38 cellular contexts compared by ENCODE assay signal in the genomic region with DNA sequence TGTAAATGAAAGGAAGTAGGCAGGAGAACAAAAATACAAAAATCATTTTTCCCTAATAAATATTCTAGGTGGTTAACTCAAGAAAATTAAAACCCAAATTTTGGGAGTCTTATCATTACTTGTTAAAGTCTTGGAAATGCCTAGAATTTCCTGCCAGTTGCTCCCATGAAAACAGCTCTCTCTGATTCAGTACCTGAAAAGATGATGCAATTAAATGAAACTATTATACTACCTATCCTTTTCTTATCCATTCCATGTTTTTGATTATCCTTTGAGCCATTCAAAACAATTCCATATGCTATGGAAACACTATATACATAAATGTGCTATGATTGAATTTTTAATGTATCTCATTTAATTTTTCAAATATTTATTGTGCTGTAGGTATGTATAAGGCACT. TPM values are rescaled to one million over a fixed set of nuclear protein-coding genes. Genes with fewer than 3 reads are reported as not detected.
"Had no signal": no experiment of that assay in that cellular context is flagged by ENCODE, and none has a peak within 500 bp of the region (broad histone marks: within the 10 kb centered on the region; RNA-seq: fewer than 3 reads in every experiment).

No MANE protein-coding gene starts in this region.

- H3K4me3 ChIP-seq: cardiac muscle cell, PC-9 had no signal

- H3K36me3 Mint-ChIP-seq: activated CD4-positive, alpha-beta memory T cell treated with anti-CD3 and anti-CD28 coated beads for 36 hours; activated naive CD4-positive, alpha-beta T cell treated with anti-CD3 and anti-CD28 coated beads, Interleukin-2, amount 50 U/mL, for 72 hours had no signal

- FAIRE-seq: RCC 7860 had no signal

- H3K4me3 Mint-ChIP-seq: activated B cell treated with CpG ODN at 0.5 μM for 24 hours; activated CD4-positive, alpha-beta memory T cell treated with anti-CD3 and anti-CD28 coated beads for 36 hours; activated naive CD4-positive, alpha-beta T cell treated with anti-CD3 and anti-CD28 coated beads for 36 hours; activated T-cell treated with anti-CD3 and anti-CD28 coated beads, Interleukin-2, amount 50 U/mL, for 4 hours; activated T-helper 1 cell treated with anti-CD3 and anti-CD28 coated beads, Interleukin-12 subunit alpha, Interleukin-12 subunit beta, Interleukin-2, Interleukin-4 antibody, amounts not matched to agents 30 ng/mL and 10 ng/mL and 1 ng/mL, durations not matched to agents 14 hours and 24 hours and 36 hours; central memory CD8-positive, alpha-beta T cell; IgD-negative memory B cell; T-helper 1 cell treated with Interleukin-12 subunit alpha and Interleukin-12 subunit beta and Interleukin-4 antibody, amounts not matched to agents 30 μg/mL and 1 μg/mL, for 36 hours; T-helper 2 cell treated with Interferon-gamma antibody and Interleukin-4, amounts not matched to agents 5 μg/mL and 100 μg/mL, for 36 hours had no signal

- H3K36me3 ChIP-seq: brain microvascular endothelial cell, cardiac muscle cell had no signal

- H3K27me3 ChIP-seq: brain microvascular endothelial cell, cardiac muscle cell had no signal

- H3K27ac ChIP-seq: brain microvascular endothelial cell, cardiac muscle cell, PC-9, RWPE1 had no signal

- H3K9me3 Mint-ChIP-seq: activated B cell treated with CpG ODN at 0.5 μM for 24 hours; activated CD4-positive, alpha-beta memory T cell treated with anti-CD3 and anti-CD28 coated beads for 36 hours; activated naive CD4-positive, alpha-beta T cell treated with anti-CD3 and anti-CD28 coated beads for 36 hours; activated naive CD4-positive, alpha-beta T cell treated with anti-CD3 and anti-CD28 coated beads, Interleukin-2, amount 50 U/mL, for 72 hours; activated T-cell treated with anti-CD3 and anti-CD28 coated beads, Interleukin-2, amount 50 U/mL, for 4 hours; activated T-helper 1 cell treated with anti-CD3 and anti-CD28 coated beads, Interleukin-12 subunit alpha, Interleukin-12 subunit beta, Interleukin-2, Interleukin-4 antibody, amounts not matched to agents 30 ng/mL and 10 ng/mL and 1 ng/mL, durations not matched to agents 14 hours and 24 hours and 36 hours; central memory CD8-positive, alpha-beta T cell; IgD-negative memory B cell; T-helper 1 cell treated with Interleukin-12 subunit alpha and Interleukin-12 subunit beta and Interleukin-4 antibody, amounts not matched to agents 30 μg/mL and 1 μg/mL, for 36 hours; T-helper 2 cell treated with Interferon-gamma antibody and Interleukin-4, amounts not matched to agents 5 μg/mL and 100 μg/mL, for 36 hours had no signal

- H3K27me3 Mint-ChIP-seq: activated CD4-positive, alpha-beta memory T cell treated with anti-CD3 and anti-CD28 coated beads for 36 hours; central memory CD8-positive, alpha-beta T cell; IgD-negative memory B cell had no signal

- H3K27ac Mint-ChIP-seq: activated B cell treated with CpG ODN at 0.5 μM for 24 hours; activated CD4-positive, alpha-beta memory T cell treated with anti-CD3 and anti-CD28 coated beads for 36 hours; activated naive CD4-positive, alpha-beta T cell treated with anti-CD3 and anti-CD28 coated beads for 36 hours; activated naive CD4-positive, alpha-beta T cell treated with anti-CD3 and anti-CD28 coated beads, Interleukin-2, amount 50 U/mL, for 72 hours; activated T-helper 1 cell treated with anti-CD3 and anti-CD28 coated beads, Interleukin-12 subunit alpha, Interleukin-12 subunit beta, Interleukin-2, Interleukin-4 antibody, amounts not matched to agents 30 ng/mL and 10 ng/mL and 1 ng/mL, durations not matched to agents 14 hours and 24 hours and 36 hours; IgD-negative memory B cell; T-helper 1 cell treated with Interleukin-12 subunit alpha and Interleukin-12 subunit beta and Interleukin-4 antibody, amounts not matched to agents 30 μg/mL and 1 μg/mL, for 36 hours; T-helper 2 cell treated with Interferon-gamma antibody and Interleukin-4, amounts not matched to agents 5 μg/mL and 100 μg/mL, for 36 hours had no signal

- H3K4me1 Mint-ChIP-seq: activated B cell treated with CpG ODN at 0.5 μM for 24 hours; central memory CD8-positive, alpha-beta T cell; IgD-negative memory B cell had no signal

- DNase-seq: activated B cell treated with CpG ODN at 0.5 μM for 24 hours; activated CD4-positive, alpha-beta memory T cell treated with anti-CD3 and anti-CD28 coated beads for 36 hours; activated CD4-positive, alpha-beta T cell treated with anti-CD3 and anti-CD28 coated beads for 4 hours; activated CD4-positive, alpha-beta T cell treated with anti-CD3 and anti-CD28 coated beads, Interleukin-2, amount 50 U/mL, for 1 hour; activated CD4-positive, CD25-positive, alpha-beta regulatory T cell treated with anti-CD3 and anti-CD28 coated beads, Interleukin-2, amount 50 U/mL, for 72 hours; activated CD8-positive, alpha-beta memory T cell treated with anti-CD3 and anti-CD28 coated beads, Interleukin-2, amount 50 U/mL, for 4 hours; activated gamma-delta T cell treated with Interleukin-2 at 50 U/mL for 16 hours; activated naive CD4-positive, alpha-beta T cell treated with anti-CD3 and anti-CD28 coated beads for 36 hours; activated T-cell treated with anti-CD3 and anti-CD28 coated beads for 4 hours; activated T-cell treated with anti-CD3 and anti-CD28 coated beads, Interleukin-2, amount 50 U/mL, for 4 hours; anterior cingulate cortex; brain microvascular endothelial cell; Kasumi-1; KG1; MM.1S; MV-4-11; NCI-H1092; NCI-H146; NCI-H187; NCI-H2029 treated with DMSO at 0.1 percent for 48 hours; NCI-H2107; NCI-H2171; NCI-H510A; NCI-H526; NCI-H748 treated with DMSO at 0.1 percent for 48 hours; NK-92 treated with Interleukin-12 subunit alpha and Interleukin-12 subunit beta, amount 100 ng/mL, for 24 hours; PC-9; SIG-M5 had no signal

RNA-seq across cellular contexts. Expression of a gene that starts 50.5 kb away (rescaled TPM):
- total RNA-seq: activated B cell treated with CpG ODN at 0.5 μM for 24 hours; activated CD4-positive, alpha-beta memory T cell treated with anti-CD3 and anti-CD28 coated beads for 36 hours; activated naive CD4-positive, alpha-beta T cell treated with anti-CD3 and anti-CD28 coated beads for 36 hours; activated naive CD4-positive, alpha-beta T cell treated with anti-CD3 and anti-CD28 coated beads, Interleukin-2, amount 50 U/mL, for 72 hours; activated T-cell treated with anti-CD3 and anti-CD28 coated beads, Interleukin-2, amount 50 U/mL, for 4 hours; activated T-helper 1 cell treated with anti-CD3 and anti-CD28 coated beads, Interleukin-12 subunit alpha, Interleukin-12 subunit beta, Interleukin-2, Interleukin-4 antibody, amounts not matched to agents 30 ng/mL and 10 ng/mL and 1 ng/mL, durations not matched to agents 14 hours and 24 hours and 36 hours; cardiac muscle cell; PC-9; Right ventricle myocardium inferior had no signal
- polyA plus RNA-seq: cardiac muscle cell, IgD-negative memory B cell had no signal
